23 cellular contexts compared by ENCODE assay signal in genomic region chr22:43681724-43682360, GRCh38.
A peak's percentile ranks its signal among the peaks of the same experiment; 100 is the strongest.
DNase-seq lines count a peak whose midpoint lies in the region; ATAC-seq and TF ChIP-seq lines count a peak whose summit lies in the region.
"Had no signal": no experiment of that assay in that cellular context is flagged by ENCODE, and none has a peak within 500 bp of the region (broad histone marks: within the 10 kb centered on the region; RNA-seq: fewer than 3 reads in every experiment).

No MANE protein-coding gene starts in this region.

- H3K36me3 ChIP-seq in RWPE2 (ENCODE audit: low read depth) (no peaks in the 10 kb centered on the region), esophagus muscularis mucosa (no peaks in the 10 kb centered on the region), colonic mucosa (no peaks in the 10 kb centered on the region)
- H3K36me3 ChIP-seq: HAP-1, Peyer's patch had no signal

- intact Hi-C loops in esophagus muscularis mucosa (cut with DNase I) (no loop called here), colonic mucosa (cut with DNase I) (no loop called here)

- H3K27ac ChIP-seq in RWPE2 (ENCODE audit: poor library complexity, severe bottlenecking) (no peak overlapping the region), esophagus muscularis mucosa (replicated peaks in 1 of 4) (no peak overlapping the region), colonic mucosa (no peak overlapping the region)
- H3K27ac ChIP-seq: 22Rv1, GM23248, Peyer's patch had no signal

- H3K9me3 ChIP-seq in RWPE2 (ENCODE audit: severe bottlenecking) (no peaks in the 10 kb centered on the region), esophagus muscularis mucosa (no peaks in the 10 kb centered on the region), colonic mucosa (no peaks in the 10 kb centered on the region)
- H3K9me3 ChIP-seq: HAP-1, Peyer's patch, SK-N-SH had no signal

- TF ChIP-seq EP300 in esophagus muscularis mucosa (IDR thresholded peaks at IDR 0.05), result no peak

- H3K4me3 ChIP-seq in RWPE2 (ENCODE audit: severe bottlenecking) (no peak overlapping the region), esophagus muscularis mucosa (no peak overlapping the region), colonic mucosa (no peak overlapping the region)
- H3K4me3 ChIP-seq: GM23248, HAP-1, Peyer's patch had no signal

- TF ChIP-seq POLR2A in esophagus muscularis mucosa (IDR thresholded peaks at IDR 0.05; ENCODE audit: low read depth), result no peak

- TF ChIP-seq CTCF in RWPE2 (IDR thresholded peaks at IDR 0.05; ENCODE audit: poor library complexity, severe bottlenecking) (no peak), esophagus muscularis mucosa (IDR thresholded peaks at IDR 0.05) (no peak), colonic mucosa (IDR thresholded peaks at IDR 0.05) (no peak)

- peaks cover 9% of the 10 kb centered on the region for H3K4me1 ChIP-seq in RWPE2 (ENCODE audit: insufficient read depth, poor library complexity, severe bottlenecking)
- H3K4me1 ChIP-seq in esophagus muscularis mucosa, result no peaks in the 10 kb centered on the region
- H3K4me1 ChIP-seq in colonic mucosa, result no peaks in the 10 kb centered on the region
- H3K4me1 ChIP-seq: HAP-1, Peyer's patch had no signal

- DNase-seq in NCI-H146 (lab: John Stamatoyannopoulos, UW) (peak; percentile 12), NCI-H146 treated with DMSO at 0.1 percent for 48 hours (lab: John Stamatoyannopoulos, UW; ENCODE audit: unreplicated experiment) (no peak), RWPE2 (ENCODE audit: low spot score) (no peak), esophagus muscularis mucosa (ENCODE audit: extremely low spot score) (peak; percentile 84), left kidney (ENCODE audit: low read depth, low spot score) (peak; percentile 38), colonic mucosa (no peak), amniotic stem cell (lab: John Stamatoyannopoulos, UW) (no peak), AG08395 (ENCODE audit: low spot score) (no peak)
- DNase-seq: CD4-positive, CD25-positive, alpha-beta regulatory T cell; DMS153; DND-41; GM23248; HFFc6; KBM-7; MV-4-11; NCI-H1105; NCI-H1436 treated with DMSO at 0.1 percent for 48 hours; NCI-H2029; NCI-H446 treated with DMSO at 0.1 percent for 48 hours; Peyer's patch; SK-N-SH had no signal

- 86% methylated on average over 6 of the region's 6 CpGs for WGBS in esophagus muscularis mucosa

- H3K27me3 ChIP-seq in RWPE2 (ENCODE audit: insufficient read depth, poor library complexity, severe bottlenecking) (no peaks in the 10 kb centered on the region), esophagus muscularis mucosa (no peaks in the 10 kb centered on the region), colonic mucosa (no peaks in the 10 kb centered on the region)
- H3K27me3 ChIP-seq: Peyer's patch had no signal

- H3K9ac ChIP-seq in colonic mucosa (ENCODE audit: low read depth in 2 of 2, low read length in 2 of 2), result no peak overlapping the region
- H3K9ac ChIP-seq: GM23248, SK-N-SH had no signal

- peak; percentile 46; the same call in 1 of the 3 replicates for ATAC-seq in RWPE2 (ENCODE audit: low read depth)

Comparison
In these comparisons a context has a peak if more than half of its experiments do, and no peak if none do; other contexts are left out.
1. DNase-seq: peak in NCI-H146 (single experiment), esophagus muscularis mucosa (single experiment) and left kidney (single experiment); none in NCI-H146 treated with DMSO at 0.1 percent for 48 hours (single experiment), RWPE2 (single experiment), colonic mucosa (single experiment), amniotic stem cell (single experiment) and AG08395 (single experiment).